Comparison of ENCODE assay signal across 1 cellular context in the genomic region with DNA sequence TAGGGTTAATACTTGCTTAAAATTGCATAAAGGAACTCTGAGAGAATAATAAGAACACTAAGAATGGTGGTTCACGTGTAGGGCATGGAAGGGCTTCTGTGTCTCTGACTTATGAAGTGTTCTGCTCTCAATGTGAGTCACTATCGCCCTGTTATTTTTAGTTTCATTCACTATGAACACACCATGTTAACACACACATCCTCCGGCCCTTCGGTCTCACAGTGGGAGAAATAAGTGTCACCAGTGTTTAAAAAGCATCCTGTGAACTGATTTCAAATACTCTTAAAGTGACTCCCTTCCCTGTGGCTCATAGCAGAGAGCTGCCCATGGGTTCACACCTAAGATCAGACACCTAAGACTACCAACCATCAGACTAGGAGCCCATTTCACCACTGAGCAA.
TF ChIP-seq lines count a peak whose summit lies in the region.

No MANE protein-coding gene starts in this region.

TF ChIP-seq in GM12878, 131 proteins besides CTCF, POLR2A, EP300 and RAD21 (continued from another document):
- TF ChIP-seq TCF3 (IDR thresholded peaks at IDR 0.05; ENCODE audit: borderline replicate concordance, insufficient read depth, low read depth, low read length) (no peak), SPI1 (IDR thresholded peaks at IDR 0.05; ENCODE audit: borderline replicate concordance, insufficient read depth, low read depth, low read length) (no peak), RAD51 (IDR thresholded peaks at IDR 0.05) (no peak), ELK1 (IDR thresholded peaks at IDR 0.05; ENCODE audit: low read depth, low read length) (no peak), JUNB (IDR thresholded peaks at IDR 0.05) (no peak), GATAD2B (conservative IDR thresholded peaks at IDR 0.05; ENCODE audit: low read depth) (no peak), BCL3 (IDR thresholded peaks at IDR 0.05; ENCODE audit: borderline replicate concordance, insufficient read depth, low read depth, low read length, poor library complexity, severe bottlenecking) (no peak), SIX5 (IDR thresholded peaks at IDR 0.05; ENCODE audit: low read depth, low read length, severe bottlenecking) (no peak), SUZ12 (IDR thresholded peaks at IDR 0.05; ENCODE audit: unreplicated experiment) (no peak), SMARCA5 (IDR thresholded peaks at IDR 0.05) (no peak), SRF (IDR thresholded peaks at IDR 0.05; ENCODE audit: low read depth in 2 of 2, low read length in 2 of 2) (no peak)
- TF ChIP-seq, protein P1, sequence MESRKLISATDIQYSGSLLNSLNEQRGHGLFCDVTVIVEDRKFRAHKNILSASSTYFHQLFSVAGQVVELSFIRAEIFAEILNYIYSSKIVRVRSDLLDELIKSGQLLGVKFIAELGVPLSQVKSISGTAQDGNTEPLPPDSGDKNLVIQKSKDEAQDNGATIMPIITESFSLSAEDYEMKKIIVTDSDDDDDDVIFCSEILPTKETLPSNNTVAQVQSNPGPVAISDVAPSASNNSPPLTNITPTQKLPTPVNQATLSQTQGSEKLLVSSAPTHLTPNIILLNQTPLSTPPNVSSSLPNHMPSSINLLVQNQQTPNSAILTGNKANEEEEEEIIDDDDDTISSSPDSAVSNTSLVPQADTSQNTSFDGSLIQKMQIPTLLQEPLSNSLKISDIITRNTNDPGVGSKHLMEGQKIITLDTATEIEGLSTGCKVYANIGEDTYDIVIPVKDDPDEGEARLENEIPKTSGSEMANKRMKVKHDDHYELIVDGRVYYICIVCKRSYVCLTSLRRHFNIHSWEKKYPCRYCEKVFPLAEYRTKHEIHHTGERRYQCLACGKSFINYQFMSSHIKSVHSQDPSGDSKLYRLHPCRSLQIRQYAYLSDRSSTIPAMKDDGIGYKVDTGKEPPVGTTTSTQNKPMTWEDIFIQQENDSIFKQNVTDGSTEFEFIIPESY (IDR thresholded peaks at IDR 0.05), result no peak
- TF ChIP-seq, protein P2, sequence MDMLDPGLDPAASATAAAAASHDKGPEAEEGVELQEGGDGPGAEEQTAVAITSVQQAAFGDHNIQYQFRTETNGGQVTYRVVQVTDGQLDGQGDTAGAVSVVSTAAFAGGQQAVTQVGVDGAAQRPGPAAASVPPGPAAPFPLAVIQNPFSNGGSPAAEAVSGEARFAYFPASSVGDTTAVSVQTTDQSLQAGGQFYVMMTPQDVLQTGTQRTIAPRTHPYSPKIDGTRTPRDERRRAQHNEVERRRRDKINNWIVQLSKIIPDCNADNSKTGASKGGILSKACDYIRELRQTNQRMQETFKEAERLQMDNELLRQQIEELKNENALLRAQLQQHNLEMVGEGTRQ (IDR thresholded peaks at IDR 0.05; ENCODE audit: borderline replicate concordance, low read depth, low read length), result no peak
- TF ChIP-seq, protein P3, sequence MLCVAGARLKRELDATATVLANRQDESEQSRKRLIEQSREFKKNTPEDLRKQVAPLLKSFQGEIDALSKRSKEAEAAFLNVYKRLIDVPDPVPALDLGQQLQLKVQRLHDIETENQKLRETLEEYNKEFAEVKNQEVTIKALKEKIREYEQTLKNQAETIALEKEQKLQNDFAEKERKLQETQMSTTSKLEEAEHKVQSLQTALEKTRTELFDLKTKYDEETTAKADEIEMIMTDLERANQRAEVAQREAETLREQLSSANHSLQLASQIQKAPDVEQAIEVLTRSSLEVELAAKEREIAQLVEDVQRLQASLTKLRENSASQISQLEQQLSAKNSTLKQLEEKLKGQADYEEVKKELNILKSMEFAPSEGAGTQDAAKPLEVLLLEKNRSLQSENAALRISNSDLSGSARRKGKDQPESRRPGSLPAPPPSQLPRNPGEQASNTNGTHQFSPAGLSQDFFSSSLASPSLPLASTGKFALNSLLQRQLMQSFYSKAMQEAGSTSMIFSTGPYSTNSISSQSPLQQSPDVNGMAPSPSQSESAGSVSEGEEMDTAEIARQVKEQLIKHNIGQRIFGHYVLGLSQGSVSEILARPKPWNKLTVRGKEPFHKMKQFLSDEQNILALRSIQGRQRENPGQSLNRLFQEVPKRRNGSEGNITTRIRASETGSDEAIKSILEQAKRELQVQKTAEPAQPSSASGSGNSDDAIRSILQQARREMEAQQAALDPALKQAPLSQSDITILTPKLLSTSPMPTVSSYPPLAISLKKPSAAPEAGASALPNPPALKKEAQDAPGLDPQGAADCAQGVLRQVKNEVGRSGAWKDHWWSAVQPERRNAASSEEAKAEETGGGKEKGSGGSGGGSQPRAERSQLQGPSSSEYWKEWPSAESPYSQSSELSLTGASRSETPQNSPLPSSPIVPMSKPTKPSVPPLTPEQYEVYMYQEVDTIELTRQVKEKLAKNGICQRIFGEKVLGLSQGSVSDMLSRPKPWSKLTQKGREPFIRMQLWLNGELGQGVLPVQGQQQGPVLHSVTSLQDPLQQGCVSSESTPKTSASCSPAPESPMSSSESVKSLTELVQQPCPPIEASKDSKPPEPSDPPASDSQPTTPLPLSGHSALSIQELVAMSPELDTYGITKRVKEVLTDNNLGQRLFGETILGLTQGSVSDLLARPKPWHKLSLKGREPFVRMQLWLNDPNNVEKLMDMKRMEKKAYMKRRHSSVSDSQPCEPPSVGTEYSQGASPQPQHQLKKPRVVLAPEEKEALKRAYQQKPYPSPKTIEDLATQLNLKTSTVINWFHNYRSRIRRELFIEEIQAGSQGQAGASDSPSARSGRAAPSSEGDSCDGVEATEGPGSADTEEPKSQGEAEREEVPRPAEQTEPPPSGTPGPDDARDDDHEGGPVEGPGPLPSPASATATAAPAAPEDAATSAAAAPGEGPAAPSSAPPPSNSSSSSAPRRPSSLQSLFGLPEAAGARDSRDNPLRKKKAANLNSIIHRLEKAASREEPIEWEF (IDR thresholded peaks at IDR 0.05; ENCODE audit: insufficient replicate concordance, low read depth, low read length), result no peak
